In the genomic region with DNA sequence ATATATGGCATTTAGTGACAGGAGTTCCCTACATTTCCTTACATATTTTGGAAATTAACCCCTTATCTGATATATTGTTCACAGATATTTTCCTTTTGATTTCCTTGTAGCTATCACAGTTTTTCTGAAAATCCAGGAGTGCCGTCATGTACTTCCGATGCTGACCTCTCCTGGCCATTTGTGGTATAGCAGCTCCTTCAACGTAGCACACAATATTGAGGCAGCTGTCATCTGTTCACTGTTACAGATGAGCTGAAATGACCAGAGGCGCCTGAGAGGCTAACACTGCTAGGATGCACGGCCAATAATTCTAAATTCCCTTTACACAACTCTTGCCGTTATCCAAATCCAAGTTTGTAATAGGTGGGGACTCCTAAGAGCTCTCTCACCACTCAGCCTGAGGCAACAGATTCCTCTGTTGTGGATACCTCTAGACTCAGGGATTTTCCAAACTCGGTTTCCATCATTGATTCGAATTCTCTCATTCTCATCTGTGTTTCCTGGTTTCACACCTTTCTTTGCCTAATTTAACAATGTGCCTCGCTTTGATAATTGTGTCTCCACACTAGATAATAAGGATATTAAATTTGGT, we compare ENCODE assay signal across 8 cellular contexts. TPM values are rescaled to one million over a fixed set of nuclear protein-coding genes. Genes with fewer than 3 reads are reported as not detected.
DNase-seq lines count a peak whose midpoint lies in the region; ATAC-seq and TF ChIP-seq lines count a peak whose summit lies in the region.

No MANE protein-coding gene starts in this region.

- H3K27ac Mint-ChIP-seq in CD4-positive, alpha-beta T cell, result no peak overlapping the region

- no peaks in the 10 kb centered on the region for H3K27me3 ChIP-seq in CD4-positive, alpha-beta T cell (ENCODE audit: control insufficient read depth, insufficient read depth, low read length)
- no peaks in the 10 kb centered on the region for H3K27me3 ChIP-seq in colonic mucosa

- H3K9me3 Mint-ChIP-seq in CD4-positive, alpha-beta T cell, result no peaks in the 10 kb centered on the region

- H3K4me1 ChIP-seq in colonic mucosa, result no peaks in the 10 kb centered on the region

- no peaks in the 10 kb centered on the region for H3K36me3 Mint-ChIP-seq in CD4-positive, alpha-beta T cell (ENCODE audit: low read depth)

- TF ChIP-seq POLR2A in lower leg skin (IDR thresholded peaks at IDR 0.05), result no peak

- no peaks in the 10 kb centered on the region for H3K4me1 Mint-ChIP-seq in CD4-positive, alpha-beta T cell (ENCODE audit: low read depth)

- POLR2A ChIA-PET in CD4-positive, alpha-beta T cell (lab: Charles Lee), result no interaction called here

- DNase-seq in CD4-positive, alpha-beta T cell, result peak; percentile 7 to 60 (median 36)
- DNase-seq in GM19240 (ENCODE audit: insufficient read length, low spot score) (peak; percentile 2), NCI-H345 treated with DMSO at 0.1 percent for 48 hours (lab: John Stamatoyannopoulos, UW; ENCODE audit: unreplicated experiment) (peak; percentile 38), colonic mucosa (peak; percentile 76), lower leg skin (ENCODE audit: low spot score in 2 of 2) (peak; percentile 58 to 90)
- DNase-seq in activated CD4-positive, alpha-beta T cell treated with anti-CD3 and anti-CD28 coated beads for 24 hours (ENCODE audit: low read depth in 2 of 2), result peak; percentile 46 to 49
- peak; percentile 7 for DNase-seq in stimulated activated CD8-positive, alpha-beta memory T cell treated with anti-CD3 and anti-CD28 coated beads, Interleukin-12 subunit alpha, Interleukin-12 subunit beta, amount 100 ng/mL, for 24 hours (ENCODE audit: extremely low read depth)

- no peak overlapping the region for H3K4me3 Mint-ChIP-seq in CD4-positive, alpha-beta T cell

- no peaks in the 10 kb centered on the region for H3K9me3 ChIP-seq in CD4-positive, alpha-beta T cell (ENCODE audit: control insufficient read depth, low read length)
- H3K9me3 ChIP-seq in colonic mucosa, result no peaks in the 10 kb centered on the region

- WGBS in lower leg skin, 2 donors, result 12 to 18% methylated on average over 9 of the region's 9 CpGs

- H3K27ac ChIP-seq in CD4-positive, alpha-beta T cell (ENCODE audit: low read depth, low read length), result no peak overlapping the region
- H3K27ac ChIP-seq in colonic mucosa, result no peak overlapping the region

- H3K4me3 ChIP-seq in colonic mucosa, result no peak overlapping the region
- H3K4me3 ChIP-seq in lower leg skin (ENCODE audit: low read depth, poor library complexity, severe bottlenecking), result no peak overlapping the region

- peak; percentile 71 for ATAC-seq in CD4-positive, alpha-beta T cell (ENCODE audit: poor library complexity)
- ATAC-seq in HG03354 (IDR thresholded peaks at IDR 0.05; ENCODE audit: poor library complexity, severe bottlenecking, unreplicated experiment), result peak; percentile 95

- TF ChIP-seq CTCF in CD4-positive, alpha-beta T cell (IDR thresholded peaks at IDR 0.05), result peak; percentile 95
- TF ChIP-seq CTCF in colonic mucosa (IDR thresholded peaks at IDR 0.05) (peak; percentile 83), lower leg skin (IDR thresholded peaks at IDR 0.05) (peak in 1 of 3 donors; percentile 21)

- intact Hi-C loops in CD4-positive, alpha-beta T cell (cut with DNase I, micrococcal nuclease), result loop anchor here (1.0 to 5.0 kb wide), 4 partner anchors 1621 to 1996 kb away; no protein-coding TSS in a partner anchor
- intact Hi-C loops in colonic mucosa (cut with DNase I) (no loop called here), lower leg skin (cut with DNase I; ENCODE audit: low total_unique reads) (loop anchor here (10.0 kb wide), 1 partner anchor 1625 kb away; a partner anchor contains a TSS)

- CTCF ChIA-PET in CD4-positive, alpha-beta T cell (lab: Charles Lee), result interaction anchor here (0.6 to 1.3 kb wide), 6 partner anchors 12 to 1881 kb away, joined by 3 to 7 read pairs (median 4); no protein-coding TSS in a partner anchor

- H3K9ac ChIP-seq in colonic mucosa (ENCODE audit: low read depth in 2 of 2, low read length in 2 of 2), result no peak overlapping the region

- H3K27me3 Mint-ChIP-seq in CD4-positive, alpha-beta T cell, result peaks cover 13% of the 10 kb centered on the region

- no peaks in the 10 kb centered on the region for H3K36me3 ChIP-seq in colonic mucosa

RNA-seq across cellular contexts. Expression of a gene that starts 53.0 kb away (rescaled TPM):
- 1 to 10 TPM; 6.4 to 7.2 TPM for total RNA-seq in CD4-positive, alpha-beta T cell
- 10 to 100 TPM; 23.2 to 56.5 TPM for total RNA-seq in colonic mucosa
- 10 to 100 TPM; 14.9 to 16.9 (median 15.9) TPM for total RNA-seq in lower leg skin

RNA-seq across cellular contexts. Expression of a gene that starts 53.1 kb away (rescaled TPM):
- total RNA-seq in CD4-positive, alpha-beta T cell, result under 1 TPM; 0.14 to 0.30 TPM
- total RNA-seq in colonic mucosa, result 1 to 10 TPM; 3.7 to 3.9 TPM
- total RNA-seq in lower leg skin, result 1 to 10 TPM; 2.5 to 4.3 (median 2.8) TPM

Comparison
In these comparisons a context has a peak if more than half of its experiments do, and no peak if none do; other contexts are left out.
1. DNase-seq: peak in every context shown above with its lines; median percentile 76 in colonic mucosa; 74 in lower leg skin; 48 in activated CD4-positive, alpha-beta T cell treated with anti-CD3 and anti-CD28 coated beads for 24 hours; 38 in NCI-H345 treated with DMSO at 0.1 percent for 48 hours; 36 in CD4-positive, alpha-beta T cell; 7 in stimulated activated CD8-positive, alpha-beta memory T cell treated with anti-CD3 and anti-CD28 coated beads, Interleukin-12 subunit alpha, Interleukin-12 subunit beta, amount 100 ng/mL, for 24 hours; 2 in GM19240.